ENCODE assay signal across 12 cellular contexts in genomic region chr7:102030696-102031095, GRCh38.
"Had no signal": no experiment of that assay in that cellular context is flagged by ENCODE, and none has a peak within 500 bp of the region (broad histone marks: within the 10 kb centered on the region; RNA-seq: fewer than 3 reads in every experiment).

No MANE protein-coding gene starts in this region.

- FAIRE-seq: small intestine, urothelium cell line had no signal

- H3K27me3 ChIP-seq: body of pancreas, hepatocyte, neutrophil had no signal

- H3K27ac ChIP-seq: body of pancreas, hepatocyte, neutrophil had no signal

- H3K4me2 ChIP-seq: hepatocyte had no signal

- H3K4me1 ChIP-seq: body of pancreas had no signal

- ATAC-seq: activated naive CD4-positive, alpha-beta T cell treated with anti-CD3 and anti-CD28 coated beads, Interleukin-2, amount 50 U/mL, for 72 hours; body of pancreas had no signal

- H3K9me3 ChIP-seq: body of pancreas, neutrophil had no signal

- H3K4me3 ChIP-seq: body of pancreas, hepatocyte had no signal

- DNase-seq: activated CD4-positive, alpha-beta T cell treated with anti-CD3 and anti-CD28 coated beads, Interleukin-2, amount 50 U/mL, for 4 hours; activated effector memory CD4-positive, alpha-beta T cell treated with anti-CD3 and anti-CD28 coated beads, Interleukin-2, amount 50 U/mL, for 16 hours; activated T-cell treated with anti-CD3 and anti-CD28 coated beads, Interleukin-2, amount 50 U/mL, for 1 hour; amniotic stem cell; body of pancreas; effector memory CD4-positive, alpha-beta T cell; kidney glomerular epithelial cell; small intestine had no signal

- H2AFZ ChIP-seq: hepatocyte had no signal
